In genomic region chr7:105218215-105218614, GRCh38 we compare ENCODE assay signal across 1 cellular context.
TF ChIP-seq lines count a peak whose summit lies in the region.

No MANE protein-coding gene starts in this region.

TF ChIP-seq in GM23338, 12 proteins besides CTCF, POLR2A, EP300 and RAD21 (continued from another document):
- no peak for TF ChIP-seq ZNF462 (CRISPR knock-in tag; IDR thresholded peaks at IDR 0.05)
- TF ChIP-seq ZNF331 (CRISPR knock-in tag; IDR thresholded peaks at IDR 0.05; ENCODE audit: low read depth) = no peak
- TF ChIP-seq NANOG (IDR thresholded peaks at IDR 0.05; ENCODE audit: borderline replicate concordance) = no peak
- TF ChIP-seq EZH2 (IDR thresholded peaks at IDR 0.05; ENCODE audit: low read depth, unreplicated experiment) = no peak
- no peak for TF ChIP-seq STAT1 (IDR thresholded peaks at IDR 0.05; ENCODE audit: unreplicated experiment)
- no peak for TF ChIP-seq ZNF114 (CRISPR knock-in tag; IDR thresholded peaks at IDR 0.05)
- no peak for TF ChIP-seq JUNB (IDR thresholded peaks at IDR 0.05; ENCODE audit: unreplicated experiment)
- no peak for TF ChIP-seq EZH2phosphoT487 (IDR thresholded peaks at IDR 0.05; ENCODE audit: unreplicated experiment)
- no peak for TF ChIP-seq POLR2AphosphoS5 (IDR thresholded peaks at IDR 0.05; ENCODE audit: low read depth)
